1 cellular context compared by ENCODE assay signal in the genomic region with DNA sequence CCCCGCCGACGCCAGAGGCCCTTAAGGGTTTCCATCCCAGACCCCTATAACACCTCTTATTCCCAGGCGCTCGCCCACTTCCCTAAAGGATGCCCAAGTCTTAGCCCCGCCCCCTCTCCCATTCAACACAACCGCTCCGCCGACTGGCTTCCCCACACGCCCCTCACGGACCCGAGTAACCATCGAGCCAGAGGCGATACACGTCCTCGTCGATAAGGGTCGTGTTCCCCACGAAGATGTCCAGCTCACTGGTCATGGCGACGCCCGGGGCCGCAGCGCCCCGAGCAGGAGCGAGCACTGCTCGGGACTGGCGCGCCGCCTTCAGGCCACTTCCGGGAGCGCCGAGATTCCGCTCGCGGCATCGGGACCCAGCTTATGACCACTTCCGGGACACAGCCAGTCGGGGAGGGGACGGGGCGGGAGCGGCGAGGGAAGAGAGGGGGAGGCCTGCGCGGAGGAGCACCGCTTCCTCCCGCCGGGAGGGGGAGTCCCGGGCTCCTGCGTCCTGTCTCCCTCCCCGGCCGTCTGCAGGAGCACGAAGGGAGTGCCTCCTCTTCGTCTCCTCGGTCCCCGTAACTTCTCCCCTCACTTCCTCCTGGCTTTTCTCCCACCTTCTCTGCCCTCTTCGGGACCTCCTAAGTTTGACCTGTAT.
A peak's percentile ranks its signal among the peaks of the same experiment; 100 is the strongest.
TF ChIP-seq lines count a peak whose summit lies in the region.

A gene (minus strand): TSS at position 309 of the 652 bp plus-strand sequence. CDS start 53 bp downstream, at position 256.

TF ChIP-seq in GM12878, 131 proteins besides CTCF, POLR2A, EP300 and RAD21 (continued from another document and continues in another):
- TF ChIP-seq, protein P1, sequence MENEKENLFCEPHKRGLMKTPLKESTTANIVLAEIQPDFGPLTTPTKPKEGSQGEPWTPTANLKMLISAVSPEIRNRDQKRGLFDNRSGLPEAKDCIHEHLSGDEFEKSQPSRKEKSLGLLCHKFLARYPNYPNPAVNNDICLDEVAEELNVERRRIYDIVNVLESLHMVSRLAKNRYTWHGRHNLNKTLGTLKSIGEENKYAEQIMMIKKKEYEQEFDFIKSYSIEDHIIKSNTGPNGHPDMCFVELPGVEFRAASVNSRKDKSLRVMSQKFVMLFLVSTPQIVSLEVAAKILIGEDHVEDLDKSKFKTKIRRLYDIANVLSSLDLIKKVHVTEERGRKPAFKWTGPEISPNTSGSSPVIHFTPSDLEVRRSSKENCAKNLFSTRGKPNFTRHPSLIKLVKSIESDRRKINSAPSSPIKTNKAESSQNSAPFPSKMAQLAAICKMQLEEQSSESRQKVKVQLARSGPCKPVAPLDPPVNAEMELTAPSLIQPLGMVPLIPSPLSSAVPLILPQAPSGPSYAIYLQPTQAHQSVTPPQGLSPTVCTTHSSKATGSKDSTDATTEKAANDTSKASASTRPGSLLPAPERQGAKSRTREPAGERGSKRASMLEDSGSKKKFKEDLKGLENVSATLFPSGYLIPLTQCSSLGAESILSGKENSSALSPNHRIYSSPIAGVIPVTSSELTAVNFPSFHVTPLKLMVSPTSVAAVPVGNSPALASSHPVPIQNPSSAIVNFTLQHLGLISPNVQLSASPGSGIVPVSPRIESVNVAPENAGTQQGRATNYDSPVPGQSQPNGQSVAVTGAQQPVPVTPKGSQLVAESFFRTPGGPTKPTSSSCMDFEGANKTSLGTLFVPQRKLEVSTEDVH (IDR thresholded peaks at IDR 0.05; ENCODE audit: low read depth, partially characterized antibody) = peak; percentile 27
- TF ChIP-seq, protein P2, sequence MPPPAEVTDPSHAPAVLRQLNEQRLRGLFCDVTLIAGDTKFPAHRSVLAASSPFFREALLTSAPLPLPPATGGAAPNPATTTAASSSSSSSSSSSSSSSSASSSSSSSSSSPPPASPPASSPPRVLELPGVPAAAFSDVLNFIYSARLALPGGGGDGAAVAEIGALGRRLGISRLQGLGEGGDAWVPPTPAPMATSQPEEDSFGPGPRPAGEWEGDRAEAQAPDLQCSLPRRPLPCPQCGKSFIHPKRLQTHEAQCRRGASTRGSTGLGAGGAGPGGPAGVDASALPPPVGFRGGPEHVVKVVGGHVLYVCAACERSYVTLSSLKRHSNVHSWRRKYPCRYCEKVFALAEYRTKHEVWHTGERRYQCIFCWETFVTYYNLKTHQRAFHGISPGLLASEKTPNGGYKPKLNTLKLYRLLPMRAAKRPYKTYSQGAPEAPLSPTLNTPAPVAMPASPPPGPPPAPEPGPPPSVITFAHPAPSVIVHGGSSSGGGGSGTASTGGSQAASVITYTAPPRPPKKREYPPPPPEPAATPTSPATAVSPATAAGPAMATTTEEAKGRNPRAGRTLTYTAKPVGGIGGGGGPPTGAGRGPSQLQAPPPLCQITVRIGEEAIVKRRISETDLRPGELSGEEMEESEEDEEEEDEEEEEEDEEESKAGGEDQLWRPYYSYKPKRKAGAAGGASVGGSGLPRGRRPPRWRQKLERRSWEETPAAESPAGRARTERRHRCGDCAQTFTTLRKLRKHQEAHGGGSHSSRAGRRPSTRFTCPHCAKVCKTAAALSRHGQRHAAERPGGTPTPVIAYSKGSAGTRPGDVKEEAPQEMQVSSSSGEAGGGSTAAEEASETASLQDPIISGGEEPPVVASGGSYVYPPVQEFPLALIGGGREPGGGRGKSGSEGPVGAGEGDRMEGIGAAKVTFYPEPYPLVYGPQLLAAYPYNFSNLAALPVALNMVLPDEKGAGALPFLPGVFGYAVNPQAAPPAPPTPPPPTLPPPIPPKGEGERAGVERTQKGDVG (CRISPR knock-in tag; IDR thresholded peaks at IDR 0.05) = no peak
- TF ChIP-seq, protein P3, sequence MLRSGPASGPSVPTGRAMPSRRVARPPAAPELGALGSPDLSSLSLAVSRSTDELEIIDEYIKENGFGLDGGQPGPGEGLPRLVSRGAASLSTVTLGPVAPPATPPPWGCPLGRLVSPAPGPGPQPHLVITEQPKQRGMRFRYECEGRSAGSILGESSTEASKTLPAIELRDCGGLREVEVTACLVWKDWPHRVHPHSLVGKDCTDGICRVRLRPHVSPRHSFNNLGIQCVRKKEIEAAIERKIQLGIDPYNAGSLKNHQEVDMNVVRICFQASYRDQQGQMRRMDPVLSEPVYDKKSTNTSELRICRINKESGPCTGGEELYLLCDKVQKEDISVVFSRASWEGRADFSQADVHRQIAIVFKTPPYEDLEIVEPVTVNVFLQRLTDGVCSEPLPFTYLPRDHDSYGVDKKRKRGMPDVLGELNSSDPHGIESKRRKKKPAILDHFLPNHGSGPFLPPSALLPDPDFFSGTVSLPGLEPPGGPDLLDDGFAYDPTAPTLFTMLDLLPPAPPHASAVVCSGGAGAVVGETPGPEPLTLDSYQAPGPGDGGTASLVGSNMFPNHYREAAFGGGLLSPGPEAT (IDR thresholded peaks at IDR 0.05; ENCODE audit: low read depth) = peak; percentile 79
- TF ChIP-seq, protein P4, sequence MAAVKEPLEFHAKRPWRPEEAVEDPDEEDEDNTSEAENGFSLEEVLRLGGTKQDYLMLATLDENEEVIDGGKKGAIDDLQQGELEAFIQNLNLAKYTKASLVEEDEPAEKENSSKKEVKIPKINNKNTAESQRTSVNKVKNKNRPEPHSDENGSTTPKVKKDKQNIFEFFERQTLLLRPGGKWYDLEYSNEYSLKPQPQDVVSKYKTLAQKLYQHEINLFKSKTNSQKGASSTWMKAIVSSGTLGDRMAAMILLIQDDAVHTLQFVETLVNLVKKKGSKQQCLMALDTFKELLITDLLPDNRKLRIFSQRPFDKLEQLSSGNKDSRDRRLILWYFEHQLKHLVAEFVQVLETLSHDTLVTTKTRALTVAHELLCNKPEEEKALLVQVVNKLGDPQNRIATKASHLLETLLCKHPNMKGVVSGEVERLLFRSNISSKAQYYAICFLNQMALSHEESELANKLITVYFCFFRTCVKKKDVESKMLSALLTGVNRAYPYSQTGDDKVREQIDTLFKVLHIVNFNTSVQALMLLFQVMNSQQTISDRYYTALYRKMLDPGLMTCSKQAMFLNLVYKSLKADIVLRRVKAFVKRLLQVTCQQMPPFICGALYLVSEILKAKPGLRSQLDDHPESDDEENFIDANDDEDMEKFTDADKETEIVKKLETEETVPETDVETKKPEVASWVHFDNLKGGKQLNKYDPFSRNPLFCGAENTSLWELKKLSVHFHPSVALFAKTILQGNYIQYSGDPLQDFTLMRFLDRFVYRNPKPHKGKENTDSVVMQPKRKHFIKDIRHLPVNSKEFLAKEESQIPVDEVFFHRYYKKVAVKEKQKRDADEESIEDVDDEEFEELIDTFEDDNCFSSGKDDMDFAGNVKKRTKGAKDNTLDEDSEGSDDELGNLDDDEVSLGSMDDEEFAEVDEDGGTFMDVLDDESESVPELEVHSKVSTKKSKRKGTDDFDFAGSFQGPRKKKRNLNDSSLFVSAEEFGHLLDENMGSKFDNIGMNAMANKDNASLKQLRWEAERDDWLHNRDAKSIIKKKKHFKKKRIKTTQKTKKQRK (IDR thresholded peaks at IDR 0.05; ENCODE audit: low read depth, low read length) = no peak
- TF ChIP-seq MXI1 (IDR thresholded peaks at IDR 0.05; ENCODE audit: low read depth, low read length) (no peak), RELA (IDR thresholded peaks at IDR 0.05; ENCODE audit: borderline replicate concordance, partially characterized antibody) (no peak), JUND (IDR thresholded peaks at IDR 0.05; ENCODE audit: low read depth, low read length) (no peak), TCF3 (IDR thresholded peaks at IDR 0.05; ENCODE audit: borderline replicate concordance, insufficient read depth, low read depth, low read length) (no peak; the same call in 1 of the 2 replicates), BHLHE40 (IDR thresholded peaks at IDR 0.05; ENCODE audit: borderline replicate concordance in 1 of 2, low read depth in 2 of 2, low read length in 1 of 2) (peak; percentile 7 to 66; a peak in 2 of 4 replicates), BRCA1 (IDR thresholded peaks at IDR 0.05; ENCODE audit: low read depth, low read length) (no peak), EZH2 (IDR thresholded peaks at IDR 0.05; ENCODE audit: borderline replicate concordance, control insufficient read depth, low read depth, low read length) (no peak), PML (IDR thresholded peaks at IDR 0.05; ENCODE audit: low read length) (no peak), EED (IDR thresholded peaks at IDR 0.05; ENCODE audit: low read depth) (no peak; the same call in none of the 2 replicates), SPI1 (IDR thresholded peaks at IDR 0.05; ENCODE audit: borderline replicate concordance, insufficient read depth, low read depth, low read length) (peak; percentile 31; the same call in 1 of the 2 replicates), ZBED1 (IDR thresholded peaks at IDR 0.05; ENCODE audit: borderline replicate concordance) (no peak), SUZ12 (IDR thresholded peaks at IDR 0.05; ENCODE audit: unreplicated experiment) (no peak), HDGF (IDR thresholded peaks at IDR 0.05) (peak; percentile 47; the same call in 1 of the 2 replicates), TCF7 (IDR thresholded peaks at IDR 0.05; ENCODE audit: borderline replicate concordance) (no peak), RCOR1 (conservative IDR thresholded peaks at IDR 0.05; ENCODE audit: low read depth, low read length) (no peak), HDAC2 (IDR thresholded peaks at IDR 0.05) (no peak), NR2F1 (conservative IDR thresholded peaks at IDR 0.05) (0 out of 2 replicates have a peak, but pooled peaks have one; percentile 10), CHD4 (IDR thresholded peaks at IDR 0.05) (no peak), ESRRA (IDR thresholded peaks at IDR 0.05; ENCODE audit: low read length) (no peak), FOXK2 (IDR thresholded peaks at IDR 0.05) (no peak; the same call in 1 of the 2 replicates), SP1 (IDR thresholded peaks at IDR 0.05; ENCODE audit: low read depth, low read length) (peak; percentile 77), STAT1 (conservative IDR thresholded peaks at IDR 0.05) (0 out of 2 replicates have a peak, but pooled peaks have one; percentile 37), ZNF207 (IDR thresholded peaks at IDR 0.05; ENCODE audit: borderline replicate concordance) (peak; percentile 62; the same call in 1 of the 2 replicates), SMARCA5 (IDR thresholded peaks at IDR 0.05) (peak; percentile 81), SIN3A (IDR thresholded peaks at IDR 0.05; ENCODE audit: low read depth, low read length) (peak; percentile 83)
- TF ChIP-seq, protein P5, sequence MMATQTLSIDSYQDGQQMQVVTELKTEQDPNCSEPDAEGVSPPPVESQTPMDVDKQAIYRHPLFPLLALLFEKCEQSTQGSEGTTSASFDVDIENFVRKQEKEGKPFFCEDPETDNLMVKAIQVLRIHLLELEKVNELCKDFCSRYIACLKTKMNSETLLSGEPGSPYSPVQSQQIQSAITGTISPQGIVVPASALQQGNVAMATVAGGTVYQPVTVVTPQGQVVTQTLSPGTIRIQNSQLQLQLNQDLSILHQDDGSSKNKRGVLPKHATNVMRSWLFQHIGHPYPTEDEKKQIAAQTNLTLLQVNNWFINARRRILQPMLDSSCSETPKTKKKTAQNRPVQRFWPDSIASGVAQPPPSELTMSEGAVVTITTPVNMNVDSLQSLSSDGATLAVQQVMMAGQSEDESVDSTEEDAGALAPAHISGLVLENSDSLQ (IDR thresholded peaks at IDR 0.05) = peak; percentile 73
- TF ChIP-seq, protein P6, sequence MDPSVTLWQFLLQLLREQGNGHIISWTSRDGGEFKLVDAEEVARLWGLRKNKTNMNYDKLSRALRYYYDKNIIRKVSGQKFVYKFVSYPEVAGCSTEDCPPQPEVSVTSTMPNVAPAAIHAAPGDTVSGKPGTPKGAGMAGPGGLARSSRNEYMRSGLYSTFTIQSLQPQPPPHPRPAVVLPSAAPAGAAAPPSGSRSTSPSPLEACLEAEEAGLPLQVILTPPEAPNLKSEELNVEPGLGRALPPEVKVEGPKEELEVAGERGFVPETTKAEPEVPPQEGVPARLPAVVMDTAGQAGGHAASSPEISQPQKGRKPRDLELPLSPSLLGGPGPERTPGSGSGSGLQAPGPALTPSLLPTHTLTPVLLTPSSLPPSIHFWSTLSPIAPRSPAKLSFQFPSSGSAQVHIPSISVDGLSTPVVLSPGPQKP (IDR thresholded peaks at IDR 0.05; ENCODE audit: low read depth, low read length) = peak; percentile 92
- TF ChIP-seq, protein P7, sequence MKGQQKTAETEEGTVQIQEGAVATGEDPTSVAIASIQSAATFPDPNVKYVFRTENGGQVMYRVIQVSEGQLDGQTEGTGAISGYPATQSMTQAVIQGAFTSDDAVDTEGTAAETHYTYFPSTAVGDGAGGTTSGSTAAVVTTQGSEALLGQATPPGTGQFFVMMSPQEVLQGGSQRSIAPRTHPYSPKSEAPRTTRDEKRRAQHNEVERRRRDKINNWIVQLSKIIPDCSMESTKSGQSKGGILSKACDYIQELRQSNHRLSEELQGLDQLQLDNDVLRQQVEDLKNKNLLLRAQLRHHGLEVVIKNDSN (IDR thresholded peaks at IDR 0.05; ENCODE audit: borderline replicate concordance, extremely low read length, insufficient read depth, low read depth, low read length) = no peak
- TF ChIP-seq, protein P8, sequence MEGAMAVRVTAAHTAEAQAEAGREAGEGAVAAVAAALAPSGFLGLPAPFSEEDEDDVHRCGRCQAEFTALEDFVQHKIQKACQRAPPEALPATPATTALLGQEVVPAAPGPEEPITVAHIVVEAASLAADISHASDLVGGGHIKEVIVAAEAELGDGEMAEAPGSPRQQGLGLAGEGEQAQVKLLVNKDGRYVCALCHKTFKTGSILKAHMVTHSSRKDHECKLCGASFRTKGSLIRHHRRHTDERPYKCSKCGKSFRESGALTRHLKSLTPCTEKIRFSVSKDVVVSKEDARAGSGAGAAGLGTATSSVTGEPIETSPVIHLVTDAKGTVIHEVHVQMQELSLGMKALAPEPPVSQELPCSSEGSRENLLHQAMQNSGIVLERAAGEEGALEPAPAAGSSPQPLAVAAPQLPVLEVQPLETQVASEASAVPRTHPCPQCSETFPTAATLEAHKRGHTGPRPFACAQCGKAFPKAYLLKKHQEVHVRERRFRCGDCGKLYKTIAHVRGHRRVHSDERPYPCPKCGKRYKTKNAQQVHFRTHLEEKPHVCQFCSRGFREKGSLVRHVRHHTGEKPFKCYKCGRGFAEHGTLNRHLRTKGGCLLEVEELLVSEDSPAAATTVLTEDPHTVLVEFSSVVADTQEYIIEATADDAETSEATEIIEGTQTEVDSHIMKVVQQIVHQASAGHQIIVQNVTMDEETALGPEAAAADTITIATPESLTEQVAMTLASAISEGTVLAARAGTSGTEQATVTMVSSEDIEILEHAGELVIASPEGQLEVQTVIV (IDR thresholded peaks at IDR 0.05; ENCODE audit: borderline replicate concordance, partially characterized antibody) = peak; percentile 55
- TF ChIP-seq, protein P9, sequence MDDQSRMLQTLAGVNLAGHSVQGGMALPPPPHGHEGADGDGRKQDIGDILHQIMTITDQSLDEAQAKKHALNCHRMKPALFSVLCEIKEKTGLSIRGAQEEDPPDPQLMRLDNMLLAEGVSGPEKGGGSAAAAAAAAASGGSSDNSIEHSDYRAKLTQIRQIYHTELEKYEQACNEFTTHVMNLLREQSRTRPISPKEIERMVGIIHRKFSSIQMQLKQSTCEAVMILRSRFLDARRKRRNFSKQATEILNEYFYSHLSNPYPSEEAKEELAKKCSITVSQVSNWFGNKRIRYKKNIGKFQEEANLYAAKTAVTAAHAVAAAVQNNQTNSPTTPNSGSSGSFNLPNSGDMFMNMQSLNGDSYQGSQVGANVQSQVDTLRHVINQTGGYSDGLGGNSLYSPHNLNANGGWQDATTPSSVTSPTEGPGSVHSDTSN (IDR thresholded peaks at IDR 0.05; ENCODE audit: insufficient replicate concordance, low read depth, low read length) = no peak
- TF ChIP-seq, protein P10, sequence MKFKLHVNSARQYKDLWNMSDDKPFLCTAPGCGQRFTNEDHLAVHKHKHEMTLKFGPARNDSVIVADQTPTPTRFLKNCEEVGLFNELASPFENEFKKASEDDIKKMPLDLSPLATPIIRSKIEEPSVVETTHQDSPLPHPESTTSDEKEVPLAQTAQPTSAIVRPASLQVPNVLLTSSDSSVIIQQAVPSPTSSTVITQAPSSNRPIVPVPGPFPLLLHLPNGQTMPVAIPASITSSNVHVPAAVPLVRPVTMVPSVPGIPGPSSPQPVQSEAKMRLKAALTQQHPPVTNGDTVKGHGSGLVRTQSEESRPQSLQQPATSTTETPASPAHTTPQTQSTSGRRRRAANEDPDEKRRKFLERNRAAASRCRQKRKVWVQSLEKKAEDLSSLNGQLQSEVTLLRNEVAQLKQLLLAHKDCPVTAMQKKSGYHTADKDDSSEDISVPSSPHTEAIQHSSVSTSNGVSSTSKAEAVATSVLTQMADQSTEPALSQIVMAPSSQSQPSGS (IDR thresholded peaks at IDR 0.05; ENCODE audit: low read length) = no peak
